In genomic region chr10:78312197-78313046, GRCh38 we compare ENCODE assay signal across 1 cellular context.
TF ChIP-seq lines count a peak whose summit lies in the region.

No MANE protein-coding gene starts in this region.

TF ChIP-seq in H1, 55 proteins besides CTCF, POLR2A, EP300 and RAD21 (continued from another document):
- TF ChIP-seq CHD7 (IDR thresholded peaks at IDR 0.05; ENCODE audit: insufficient replicate concordance, low read length), result no peak
- TF ChIP-seq, protein P1, sequence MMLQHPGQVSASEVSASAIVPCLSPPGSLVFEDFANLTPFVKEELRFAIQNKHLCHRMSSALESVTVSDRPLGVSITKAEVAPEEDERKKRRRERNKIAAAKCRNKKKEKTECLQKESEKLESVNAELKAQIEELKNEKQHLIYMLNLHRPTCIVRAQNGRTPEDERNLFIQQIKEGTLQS (IDR thresholded peaks at IDR 0.05; ENCODE audit: insufficient read depth, low read depth, low read length), result no peak
- TF ChIP-seq RFX5 (IDR thresholded peaks at IDR 0.05; ENCODE audit: borderline replicate concordance, low read depth, low read length), result no peak
